ENCODE assay signal across 16 cellular contexts in the genomic region with DNA sequence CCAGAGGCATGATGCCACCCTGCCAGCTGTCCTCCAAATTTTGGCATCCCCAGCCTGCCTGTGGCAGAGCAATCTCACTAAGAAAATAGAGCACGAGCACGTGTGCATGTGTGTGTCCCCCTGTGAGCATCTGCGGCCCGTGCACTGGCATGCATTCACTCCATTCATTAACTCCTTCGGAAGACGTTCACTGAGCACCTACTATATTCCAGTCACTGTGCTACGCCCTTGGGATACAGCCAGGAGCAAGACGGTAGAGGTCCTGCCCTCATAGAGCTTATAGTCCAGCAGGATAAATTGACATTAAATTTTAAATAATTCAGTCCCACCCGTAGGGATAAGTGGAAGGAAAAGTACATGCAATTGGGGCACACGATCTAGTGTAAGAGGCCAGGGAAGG. TPM values are rescaled to one million over a fixed set of nuclear protein-coding genes. Genes with fewer than 3 reads are reported as not detected.
DNase-seq lines count a peak whose midpoint lies in the region; ATAC-seq, FAIRE-seq and TF ChIP-seq lines count a peak whose summit lies in the region.
"Had no signal": no experiment of that assay in that cellular context is flagged by ENCODE, and none has a peak within 500 bp of the region (broad histone marks: within the 10 kb centered on the region; RNA-seq: fewer than 3 reads in every experiment).

No MANE protein-coding gene starts in this region.

- no peak overlapping the region for H3K4me2 ChIP-seq in mammary epithelial cell (ENCODE audit: insufficient read depth, low read depth, low read length)
- peak overlapping the region; percentile 42 for H3K4me2 ChIP-seq in Loucy (ENCODE audit: low read depth, low read length, poor library complexity, severe bottlenecking)
- H3K4me2 ChIP-seq in K562 (ENCODE audit: insufficient read depth, low read length): no peak overlapping the region
- H3K4me2 ChIP-seq: GM23338 had no signal

- no peak for TF ChIP-seq EP300 in K562 (IDR thresholded peaks at IDR 0.05; ENCODE audit: low read length)

- H4K20me1 ChIP-seq in mammary epithelial cell (ENCODE audit: insufficient read depth, low read length) (no peaks in the 10 kb centered on the region), Loucy (ENCODE audit: insufficient read depth, low read length, poor library complexity, severe bottlenecking) (no peaks in the 10 kb centered on the region), K562 (replicated peaks; ENCODE audit: control insufficient read depth, insufficient read depth, low read length) (no peaks in the 10 kb centered on the region)

- no peak overlapping the region for H3K9ac ChIP-seq in mammary epithelial cell (ENCODE audit: insufficient read depth, low read length)
- H3K9ac ChIP-seq in Loucy (ENCODE audit: low read depth, low read length, poor library complexity, severe bottlenecking): peak overlapping the region; percentile 27
- H3K9ac ChIP-seq in K562 (ENCODE audit: insufficient read depth in 1 of 2, low read depth in 2 of 2, low read length in 2 of 2): no peak overlapping the region

- H3K36me3 ChIP-seq in breast epithelium (no peaks in the 10 kb centered on the region), mammary epithelial cell (ENCODE audit: insufficient read depth, low read length) (no peaks in the 10 kb centered on the region), Loucy (ENCODE audit: insufficient read depth, low read length) (no peaks in the 10 kb centered on the region), K562 (ENCODE audit: control insufficient read depth, insufficient read depth, low read length) (no peaks in the 10 kb centered on the region)
- H3K36me3 ChIP-seq: Peyer's patch had no signal

- H3K27me3 Mint-ChIP-seq in activated naive CD4-positive, alpha-beta T cell treated with anti-CD3 and anti-CD28 coated beads for 36 hours (ENCODE audit: low read depth): no peaks in the 10 kb centered on the region
- H3K27me3 Mint-ChIP-seq: B cell; CD4-positive, alpha-beta T cell had no signal

- no peaks in the 10 kb centered on the region for H3K9me2 ChIP-seq in Loucy (replicated peaks; ENCODE audit: low read depth, low read length)

- CTCF ChIA-PET in mammary epithelial cell (lab: Charles Lee; ENCODE audit: low non-redundant PET) (no interaction called here), K562 (lab: Yijun Ruan, JAX; ENCODE audit: low intra/inter-chr PET ratio) (no interaction called here)
- CTCF ChIA-PET in activated naive CD4-positive, alpha-beta T cell treated with anti-CD3 and anti-CD28 coated beads for 36 hours (lab: Charles Lee): interaction anchor here (0.7 kb wide), 1 partner anchor 71 kb away, joined by 3 read pairs; no protein-coding TSS in a partner anchor

- H3F3A ChIP-seq in Loucy (ENCODE audit: low read depth): no peaks in the 10 kb centered on the region

- 92% methylated on average over 9 of the region's 10 CpGs for WGBS in mammary epithelial cell (ENCODE audit: low coverage, missing lambda C conversion rate)
- 87% methylated on average over 10 of the region's 10 CpGs for WGBS in K562 (ENCODE audit: insufficient coverage, low coverage, missing lambda C conversion rate)

- no peak overlapping the region for H3K4me3 Mint-ChIP-seq in stimulated activated effector memory CD8-positive, alpha-beta T cell treated with anti-CD3 and anti-CD28 coated beads, Interleukin-12 subunit alpha, Interleukin-12 subunit beta, amount 100 ng/mL, for 72 hours
- no peak overlapping the region for H3K4me3 Mint-ChIP-seq in activated naive CD4-positive, alpha-beta T cell treated with anti-CD3 and anti-CD28 coated beads for 36 hours
- H3K4me3 Mint-ChIP-seq: B cell; CD4-positive, alpha-beta T cell; GM23338 had no signal

- H3K4me1 Mint-ChIP-seq in stimulated activated effector memory CD8-positive, alpha-beta T cell treated with anti-CD3 and anti-CD28 coated beads, Interleukin-12 subunit alpha, Interleukin-12 subunit beta, amount 100 ng/mL, for 72 hours: peaks cover 6% of the 10 kb centered on the region
- peaks cover 19% of the 10 kb centered on the region for H3K4me1 Mint-ChIP-seq in activated naive CD4-positive, alpha-beta T cell treated with anti-CD3 and anti-CD28 coated beads for 36 hours (ENCODE audit: low read depth)

- H2AFZ ChIP-seq in mammary epithelial cell (ENCODE audit: low read depth, low read length) (no peak overlapping the region), Loucy (ENCODE audit: low read length) (no peak overlapping the region), K562 (ENCODE audit: low read depth, low read length) (no peak overlapping the region)
- H2AFZ ChIP-seq: GM23338 had no signal

- TF ChIP-seq POLR2A in breast epithelium (IDR thresholded peaks at IDR 0.05) (no peak), K562 (conservative IDR thresholded peaks at IDR 0.05) (no peak)

- intact Hi-C loops in breast epithelium (cut with DNase I; ENCODE audit: low total_unique reads) (no loop called here), mammary epithelial cell (cut with micrococcal nuclease) (no loop called here), K562 (cut with micrococcal nuclease) (no loop called here)
- intact Hi-C loops in activated naive CD4-positive, alpha-beta T cell treated with anti-CD3 and anti-CD28 coated beads for 36 hours (cut with micrococcal nuclease): no loop called here

- H3K27ac ChIP-seq in breast epithelium (peak overlapping the region; percentile 44 to 46), mammary epithelial cell (ENCODE audit: insufficient read depth, low read depth, low read length) (no peak overlapping the region), K562 (ENCODE audit: extremely low read depth, low read depth, low read length) (no peak overlapping the region)
- H3K27ac ChIP-seq: Peyer's patch had no signal

- in situ Hi-C loops in mammary epithelial cell (cut with MboI; ENCODE audit: low sequenced_read_pairs in 2 of 2) (no loop called here), K562 (cut with MboI) (no loop called here)

- ATAC-seq in K562 (no peak), GM21390 (IDR thresholded peaks at IDR 0.05; ENCODE audit: unreplicated experiment) (no peak)
- no peak for ATAC-seq in stimulated activated effector memory CD8-positive, alpha-beta T cell treated with anti-CD3 and anti-CD28 coated beads, Interleukin-12 subunit alpha, Interleukin-12 subunit beta, amount 100 ng/mL, for 72 hours
- ATAC-seq: GM23338 had no signal

- peak overlapping the region; percentile 57 for H3K27ac Mint-ChIP-seq in stimulated activated effector memory CD8-positive, alpha-beta T cell treated with anti-CD3 and anti-CD28 coated beads, Interleukin-12 subunit alpha, Interleukin-12 subunit beta, amount 100 ng/mL, for 72 hours
- H3K27ac Mint-ChIP-seq in activated naive CD4-positive, alpha-beta T cell treated with anti-CD3 and anti-CD28 coated beads for 36 hours: no peak overlapping the region
- H3K27ac Mint-ChIP-seq: B cell, GM23338 had no signal

- H3K4me3 ChIP-seq in breast epithelium (no peak overlapping the region), mammary epithelial cell (replicated peaks in 1 of 3; ENCODE audit: insufficient read depth in 1 of 3, low read depth in 2 of 3, low read length in 3 of 3) (no peak overlapping the region), Loucy (ENCODE audit: low read length, poor library complexity, severe bottlenecking) (peak overlapping the region; percentile 18), K562 (no peak overlapping the region)
- H3K4me3 ChIP-seq: GM23338, Peyer's patch had no signal

- no peak for FAIRE-seq in K562 (lab: Jason Lieb, UNC)
- FAIRE-seq: GM12891 had no signal

- BruUV-seq in mammary epithelial cell (replicated peaks; lab: Mats Ljungman, UMichigan) (no TSS peak), K562 (replicated peaks; lab: Mats Ljungman, UMichigan) (no TSS peak)

- no peaks in the 10 kb centered on the region for H3K9me3 Mint-ChIP-seq in stimulated activated effector memory CD8-positive, alpha-beta T cell treated with anti-CD3 and anti-CD28 coated beads, Interleukin-12 subunit alpha, Interleukin-12 subunit beta, amount 100 ng/mL, for 72 hours
- H3K9me3 Mint-ChIP-seq in activated naive CD4-positive, alpha-beta T cell treated with anti-CD3 and anti-CD28 coated beads for 36 hours: no peaks in the 10 kb centered on the region
- H3K9me3 Mint-ChIP-seq: CD4-positive, alpha-beta T cell; GM23338 had no signal

- TF ChIP-seq RAD21 in K562 (CRISPR knock-in tag; conservative IDR thresholded peaks at IDR 0.05 in 1 of 2, IDR thresholded peaks at IDR 0.05 in 1 of 2): no peak

- H3K79me2 ChIP-seq in mammary epithelial cell (ENCODE audit: insufficient read depth, low read length) (no peaks in the 10 kb centered on the region), Loucy (ENCODE audit: insufficient read depth, low read length) (no peaks in the 10 kb centered on the region), K562 (ENCODE audit: control insufficient read depth, insufficient read depth, low read length) (no peaks in the 10 kb centered on the region)

- H3K36me3 Mint-ChIP-seq in stimulated activated effector memory CD8-positive, alpha-beta T cell treated with anti-CD3 and anti-CD28 coated beads, Interleukin-12 subunit alpha, Interleukin-12 subunit beta, amount 100 ng/mL, for 72 hours: no peaks in the 10 kb centered on the region
- no peaks in the 10 kb centered on the region for H3K36me3 Mint-ChIP-seq in activated naive CD4-positive, alpha-beta T cell treated with anti-CD3 and anti-CD28 coated beads for 36 hours (ENCODE audit: low read depth)

- dilution Hi-C loops in mammary epithelial cell (cut with HindIII; ENCODE audit: low sequenced_read_pairs): no loop called here

- no peaks in the 10 kb centered on the region for H3K9me1 ChIP-seq in K562 (ENCODE audit: control insufficient read depth, insufficient read depth, low read length)

- H3K27me3 ChIP-seq in breast epithelium (no peaks in the 10 kb centered on the region), mammary epithelial cell (ENCODE audit: insufficient read depth, low read length) (no peaks in the 10 kb centered on the region), Loucy (ENCODE audit: insufficient read depth, low read length, poor library complexity, severe bottlenecking) (no peaks in the 10 kb centered on the region), K562 (ENCODE audit: control insufficient read depth in 2 of 2, insufficient read depth in 2 of 2, low read length in 2 of 2) (no peaks in the 10 kb centered on the region)
- H3K27me3 ChIP-seq: Peyer's patch had no signal

- no peak for DNase-seq in breast epithelium (ENCODE audit: low spot score in 2 of 2)
- no peak for DNase-seq in mammary epithelial cell
- DNase-seq in K562 (ENCODE audit: extremely low read depth in 1 of 4, low spot score in 3 of 4): no peak
- DNase-seq in stimulated activated effector memory CD8-positive, alpha-beta T cell treated with anti-CD3 and anti-CD28 coated beads, Interleukin-12 subunit alpha, Interleukin-12 subunit beta, amount 100 ng/mL, for 72 hours (ENCODE audit: low spot score in 2 of 2): no peak
- no peak for DNase-seq in activated naive CD4-positive, alpha-beta T cell treated with anti-CD3 and anti-CD28 coated beads for 36 hours
- DNase-seq in NCI-H510A (lab: John Stamatoyannopoulos, UW): no peak
- DNase-seq: CD4-positive, alpha-beta T cell; HCEC 1CT; NCI-H2227 treated with DMSO at 0.1 percent for 48 hours; NK-92 treated with Interleukin-12 subunit alpha and Interleukin-12 subunit beta, amount 100 ng/mL, for 24 hours had no signal

- TF ChIP-seq CTCF in breast epithelium (IDR thresholded peaks at IDR 0.05) (no peak), mammary epithelial cell (conservative IDR thresholded peaks at IDR 0.05 in 1 of 2, IDR thresholded peaks at IDR 0.05 in 1 of 2; ENCODE audit: extremely low read depth in 1 of 2, insufficient read depth in 1 of 2, low read depth in 1 of 2, low read length in 2 of 2) (no peak), Loucy (conservative IDR thresholded peaks at IDR 0.05; ENCODE audit: low read length) (no peak), K562 (IDR thresholded peaks at IDR 0.05 in 2 of 3, conservative IDR thresholded peaks at IDR 0.05 in 1 of 3; ENCODE audit: insufficient read depth in 2 of 3, low read depth in 1 of 3, low read length in 3 of 3) (no peak)

- H3K4me1 ChIP-seq in breast epithelium (peaks cover 0 to 17% of the 10 kb centered on the region in 2 donors), mammary epithelial cell (ENCODE audit: insufficient read depth, low read length) (peaks cover 20% of the 10 kb centered on the region), Loucy (ENCODE audit: insufficient read depth, low read length, poor library complexity, severe bottlenecking) (peaks cover 30% of the 10 kb centered on the region), K562 (replicated peaks in 1 of 2; ENCODE audit: control insufficient read depth in 2 of 2, insufficient read depth in 2 of 2, low read length in 2 of 2) (peaks cover 9 to 27% of the 10 kb centered on the region in 2 experiments)

- H3K9me3 ChIP-seq in breast epithelium (no peaks in the 10 kb centered on the region), mammary epithelial cell (replicated peaks; ENCODE audit: insufficient read depth, low read length) (no peaks in the 10 kb centered on the region), Loucy (ENCODE audit: insufficient read depth, low read depth, low read length) (no peaks in the 10 kb centered on the region), K562 (replicated peaks; ENCODE audit: control insufficient read depth, insufficient read depth, low read depth, low read length) (no peaks in the 10 kb centered on the region)
- H3K9me3 ChIP-seq: Peyer's patch had no signal

- POLR2A ChIA-PET in K562 (lab: Yijun Ruan, JAX): no interaction called here

RNA-seq across cellular contexts. Expression of gene HES1, which starts 40.0 kb away (rescaled TPM):
- total RNA-seq in breast epithelium (100 to 1,000 TPM in 1 of 3 donors, 10 to 100 TPM in 1, 1 to 10 TPM in 1; 6.6 to 110 (median 87.2) TPM), mammary epithelial cell (10 to 100 TPM; 33.0 to 74.4 TPM), K562 (2014; rRNA removed) (37.0 and 46.8 TPM in 2 replicates), K562 (2014; rRNA removed; fragmentation: Illumina TruSeq; extraction: Trizol) (17.7 and 17.8 TPM in 2 replicates), K562 (2015; rRNA removed; fragmentation: Illumina TruSeq; extraction: Trizol) (24.0 and 24.9 TPM in 2 replicates), K562 (2021) (30.5 and 39.1 TPM in 2 replicates)
- polyA plus RNA-seq in mammary epithelial cell (22.7 TPM), K562 (2011; rRNA removed) (4.8 and 9.0 TPM in 2 replicates), K562 (2014; fragmentation: Illumina TruSeq; extraction: Trizol) (16.7 and 19.3 TPM in 2 replicates), K562 (2014; fragmentation: Nextera tagmentation; extraction: Ambion mirVana) (1 to 10 TPM; 3.4 to 6.3 TPM), K562 (2014; rRNA removed) (23.1 and 32.2 TPM in 2 replicates)
- 12.6 TPM for polyA minus RNA-seq in mammary epithelial cell
- total RNA-seq in K562 (2011; cell fraction: chromatin; rRNA removed; ENCODE audit: low replicate concordance): 7.6 and 9.1 TPM in 2 replicates
- total RNA-seq in K562 (2011; cell fraction: nucleolus; rRNA removed): 13.3 and 13.7 TPM in 2 replicates
- 10.1 and 12.0 TPM in 2 replicates for total RNA-seq in K562 (2011; cell fraction: nucleoplasm; rRNA removed)
- polyA plus RNA-seq in K562 (2011; cell fraction: cytosol; rRNA removed): 4.5 and 21.4 TPM in 2 replicates
- polyA plus RNA-seq in K562 (2011; cell fraction: nucleus; rRNA removed): 7.4 and 25.5 TPM in 2 replicates
- polyA plus RNA-seq in K562 (2012): 45.6 and 82.2 TPM in 2 replicates
- polyA minus RNA-seq in K562 (2011; rRNA and poly(A)+ RNA removed): 2.8 and 7.0 TPM in 2 replicates
- polyA minus RNA-seq in K562 (2011; cell fraction: cytosol; rRNA and poly(A)+ RNA removed): 7.7 and 23.0 TPM in 2 replicates
- polyA minus RNA-seq in K562 (2011; cell fraction: nucleus; rRNA and poly(A)+ RNA removed): 12.7 and 22.8 TPM in 2 replicates
- 1 to 10 TPM; 2.3 to 2.5 TPM for total RNA-seq in activated naive CD4-positive, alpha-beta T cell treated with anti-CD3 and anti-CD28 coated beads for 36 hours

Comparison
In these comparisons a context has a peak if more than half of its experiments do, and no peak if none do; other contexts are left out.
1. H3K27ac ChIP-seq: peak in breast epithelium (2 of 2); none in mammary epithelial cell (single experiment) and K562 (single experiment).